ENCODE assay signal across 24 cellular contexts in the genomic region with DNA sequence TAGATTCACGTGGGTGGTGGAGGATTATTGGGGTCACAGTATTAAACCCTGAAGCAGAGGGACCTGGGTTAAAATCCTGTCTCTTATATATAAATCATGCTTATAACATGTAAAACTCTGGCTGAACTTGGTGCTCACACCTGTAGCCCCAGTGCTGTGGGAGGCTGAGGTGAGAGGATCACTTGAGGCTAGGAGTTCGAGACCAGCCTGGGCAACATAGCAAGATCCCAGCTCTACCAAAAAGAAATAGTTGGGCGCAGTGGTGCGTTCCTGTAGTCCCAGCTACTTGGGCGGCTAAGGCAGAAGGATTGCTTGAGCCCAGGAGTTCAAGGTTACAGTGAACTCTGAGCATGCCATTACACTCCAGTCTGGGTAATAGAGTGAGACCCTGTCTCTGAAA. TPM values are rescaled to one million over a fixed set of nuclear protein-coding genes. Genes with fewer than 3 reads are reported as not detected.
A peak's percentile ranks its signal among the peaks of the same experiment; 100 is the strongest.
DNase-seq lines count a peak whose midpoint lies in the region; ATAC-seq lines count a peak whose summit lies in the region.
"Had no signal": no experiment of that assay in that cellular context is flagged by ENCODE, and none has a peak within 500 bp of the region (broad histone marks: within the 10 kb centered on the region; RNA-seq: fewer than 3 reads in every experiment).

No MANE protein-coding gene starts in this region.

- no peak overlapping the region for H3K27ac ChIP-seq in Karpas-422 (ENCODE audit: low read length)
- no peak overlapping the region for H3K27ac ChIP-seq in trophoblast cell (ENCODE audit: low read depth, low read length)
- H3K27ac ChIP-seq: A549, esophagus muscularis mucosa, WERI-Rb-1 had no signal

- peaks cover 30% of the 10 kb centered on the region for H3K4me1 Mint-ChIP-seq in activated T-cell treated with anti-CD3 and anti-CD28 coated beads, Interleukin-2, amount 50 U/mL, for 4 hours (ENCODE audit: low read depth)

- H3K4me3 Mint-ChIP-seq in activated T-cell treated with anti-CD3 and anti-CD28 coated beads, Interleukin-2, amount 50 U/mL, for 4 hours = peak overlapping the region; percentile 61
- H3K4me3 Mint-ChIP-seq: activated naive CD4-positive, alpha-beta T cell treated with anti-CD3 and anti-CD28 coated beads for 36 hours had no signal

- H4K91ac ChIP-seq in trophoblast cell (ENCODE audit: low read depth, low read length) = no peak overlapping the region

- H3K79me2 ChIP-seq in Karpas-422 (ENCODE audit: low read length) (peaks cover 64% of the 10 kb centered on the region), trophoblast cell (ENCODE audit: control insufficient read depth, insufficient read depth, low read length, poor library complexity) (peaks cover 9% of the 10 kb centered on the region)

- H4K8ac ChIP-seq in trophoblast cell (ENCODE audit: low read depth, low read length) = no peak overlapping the region

- H2BK12ac ChIP-seq in trophoblast cell (ENCODE audit: low read length) = no peak overlapping the region

- H3K9ac ChIP-seq in Karpas-422 (ENCODE audit: low read length) = no peak overlapping the region
- no peak overlapping the region for H3K9ac ChIP-seq in trophoblast cell (ENCODE audit: low read length)

- no peak overlapping the region for H3K23ac ChIP-seq in trophoblast cell (ENCODE audit: low read length)

- no peaks in the 10 kb centered on the region for H4K20me1 ChIP-seq in Karpas-422 (ENCODE audit: insufficient read depth, low read depth, low read length)

- DNase-seq in activated T-cell treated with anti-CD3 and anti-CD28 coated beads, Interleukin-2, amount 50 U/mL, for 4 hours = no peak
- DNase-seq in activated T-cell treated with anti-CD3 and anti-CD28 coated beads for 4 hours = no peak
- no peak for DNase-seq in Karpas-422
- DNase-seq in ecto neural progenitor cell (ENCODE audit: low spot score) = peak; percentile 14
- DNase-seq in trophoblast cell = no peak
- no peak for DNase-seq in NCI-H69 (lab: John Stamatoyannopoulos, UW)
- no peak for DNase-seq in epidermal melanocyte (ENCODE audit: insufficient read length, low spot score)
- DNase-seq in stimulated activated naive CD4-positive, alpha-beta T cell treated with Interleukin-2 at 50 U/mL for 16 hours (lab: John Stamatoyannopoulos, UW) = no peak
- DNase-seq: activated naive CD4-positive, alpha-beta T cell treated with anti-CD3 and anti-CD28 coated beads for 36 hours; BE2C; effector CD4-positive, alpha-beta T cell; EL; hypothalamus; islet precursor cell; MM.1S; mucosa of descending colon; NCI-H146; NCI-H524; occipital lobe; stimulated activated CD4-positive, alpha-beta T cell treated with anti-CD3 and anti-CD28 coated beads, Interleukin-2, amount 100 ng/mL, for 48 hours; stimulated activated naive CD8-positive, alpha-beta T cell treated with anti-CD3 and anti-CD28 coated beads, Interleukin-15, Interleukin-2, amounts not matched to agents 100 U/mL and 50 U/mL, for 24 hours; WERI-Rb-1 had no signal

- H3K27me3 Mint-ChIP-seq in activated T-cell treated with anti-CD3 and anti-CD28 coated beads, Interleukin-2, amount 50 U/mL, for 4 hours (ENCODE audit: low read depth) = no peaks in the 10 kb centered on the region

- peaks cover 25% of the 10 kb centered on the region for H3K36me3 ChIP-seq in Karpas-422 (ENCODE audit: insufficient read depth, low read length)
- peaks cover 24 to 29% of the 10 kb centered on the region in 2 experiments for H3K36me3 ChIP-seq in trophoblast cell (ENCODE audit: control insufficient read depth in 1 of 2, insufficient read depth in 2 of 2, low read length in 2 of 2)

- H3K9me3 Mint-ChIP-seq in activated T-cell treated with anti-CD3 and anti-CD28 coated beads, Interleukin-2, amount 50 U/mL, for 4 hours = peaks cover 3% of the 10 kb centered on the region

- no peaks in the 10 kb centered on the region for H3K9me3 ChIP-seq in Karpas-422 (ENCODE audit: low read length)
- no peaks in the 10 kb centered on the region for H3K9me3 ChIP-seq in trophoblast cell (ENCODE audit: insufficient read depth, low read depth, low read length)
- H3K9me3 ChIP-seq: BE2C, esophagus muscularis mucosa, mucosa of descending colon had no signal

- no peak for ATAC-seq in activated T-cell treated with anti-CD3 and anti-CD28 coated beads, Interleukin-2, amount 50 U/mL, for 4 hours
- ATAC-seq: A549; mucosa of descending colon; stimulated activated naive CD8-positive, alpha-beta T cell treated with anti-CD3 and anti-CD28 coated beads, Interleukin-15, Interleukin-2, amounts not matched to agents 100 U/mL and 50 U/mL, for 24 hours had no signal

- H2AFZ ChIP-seq in Karpas-422 (ENCODE audit: low read length) = no peak overlapping the region
- H2AFZ ChIP-seq in trophoblast cell (ENCODE audit: insufficient read depth, low read length, poor library complexity) = no peak overlapping the region

- no peak overlapping the region for H3K18ac ChIP-seq in trophoblast cell (ENCODE audit: low read length)

- peak overlapping the region; percentile 75 for H3K4me2 ChIP-seq in Karpas-422 (ENCODE audit: low read depth, low read length, poor library complexity, severe bottlenecking)
- H3K4me2 ChIP-seq in trophoblast cell (ENCODE audit: low read length) = no peak overlapping the region

- H3K4me1 ChIP-seq in Karpas-422 (ENCODE audit: low read length) = peaks cover 18% of the 10 kb centered on the region
- peaks cover 5 to 11% of the 10 kb centered on the region in 2 experiments for H3K4me1 ChIP-seq in trophoblast cell (ENCODE audit: control insufficient read depth in 1 of 2, insufficient read depth in 2 of 2, low read length in 2 of 2)
- H3K4me1 ChIP-seq: BE2C had no signal

- H3K27me3 ChIP-seq in Karpas-422 (ENCODE audit: low read length) (no peaks in the 10 kb centered on the region), trophoblast cell (ENCODE audit: insufficient read depth, low read length) (no peaks in the 10 kb centered on the region)
- H3K27me3 ChIP-seq: BE2C, esophagus muscularis mucosa had no signal

- WGBS in trophoblast cell (ENCODE audit: extremely low coverage, insufficient coverage, insufficient read length) = no CpG with 5 or more reads among the region's 5 CpGs

- no peak overlapping the region for H3K14ac ChIP-seq in trophoblast cell (ENCODE audit: low read length)

- H3K4me3 ChIP-seq in Karpas-422 (ENCODE audit: low read length) (no peak overlapping the region), trophoblast cell (ENCODE audit: low read depth, low read length) (no peak overlapping the region)
- H3K4me3 ChIP-seq: A549, mucosa of descending colon had no signal

- H2BK120ac ChIP-seq in trophoblast cell (ENCODE audit: insufficient read depth, low read length, poor library complexity) = no peak overlapping the region

- peak overlapping the region; percentile 15 for H3K4ac ChIP-seq in trophoblast cell (ENCODE audit: low read depth, low read length)

- H3K79me1 ChIP-seq in trophoblast cell (ENCODE audit: low read length) = peaks cover 9% of the 10 kb centered on the region

- peaks cover 43% of the 10 kb centered on the region for H3K36me3 Mint-ChIP-seq in activated T-cell treated with anti-CD3 and anti-CD28 coated beads, Interleukin-2, amount 50 U/mL, for 4 hours (ENCODE audit: insufficient read depth)

- no peak overlapping the region for H4K12ac ChIP-seq in trophoblast cell (ENCODE audit: low read depth, low read length)

- no peak overlapping the region for H2AK5ac ChIP-seq in trophoblast cell (ENCODE audit: low read length)

- no peak overlapping the region for H2BK5ac ChIP-seq in trophoblast cell (ENCODE audit: low read depth, low read length, poor library complexity)

- no peaks in the 10 kb centered on the region for H3K9me2 ChIP-seq in Karpas-422 (replicated peaks; ENCODE audit: insufficient read depth, low read length)

RNA-seq across cellular contexts. Expression of a gene that starts 2.4 kb away (rescaled TPM):
- 10 to 100 TPM in 2 of 3 donors, 1 to 10 TPM in 1; 9.6 to 12.3 (median 12.0) TPM for total RNA-seq in activated T-cell treated with anti-CD3 and anti-CD28 coated beads, Interleukin-2, amount 50 U/mL, for 4 hours
- total RNA-seq in Karpas-422 (2014; rRNA removed; shearing (Covaris generic); ENCODE audit: low replicate concordance) = 20.5 and 23.6 TPM in 2 replicates
- 4.7 and 5.0 TPM in 2 replicates for polyA plus RNA-seq in trophoblast cell (2013)

RNA-seq across cellular contexts. Expression of a gene that starts 12.0 kb away (rescaled TPM):
- total RNA-seq in activated T-cell treated with anti-CD3 and anti-CD28 coated beads, Interleukin-2, amount 50 U/mL, for 4 hours = 1 to 10 TPM in 1 of 3 donors, under 1 TPM in 1, not detected in 1; 0.82 to 1.2 TPM
- 2.8 and 6.1 TPM in 2 replicates for total RNA-seq in Karpas-422 (2014; rRNA removed; shearing (Covaris generic); ENCODE audit: low replicate concordance)
- 0.63 and 0.85 TPM in 2 replicates for polyA plus RNA-seq in trophoblast cell (2013)

RNA-seq across cellular contexts. Expression of a gene that starts 37.5 kb away (rescaled TPM):
- 10 to 100 TPM; 30.1 to 52.2 (median 49.2) TPM for total RNA-seq in activated T-cell treated with anti-CD3 and anti-CD28 coated beads, Interleukin-2, amount 50 U/mL, for 4 hours
- 95.1 and 113 TPM in 2 replicates for total RNA-seq in Karpas-422 (2014; rRNA removed; shearing (Covaris generic); ENCODE audit: low replicate concordance)
- polyA plus RNA-seq in trophoblast cell (2013) = 5.7 and 6.0 TPM in 2 replicates

RNA-seq across cellular contexts. Expression of a gene that starts 51.5 kb away (rescaled TPM):
- 10 to 100 TPM; 20.2 to 26.9 (median 22.1) TPM for total RNA-seq in activated T-cell treated with anti-CD3 and anti-CD28 coated beads, Interleukin-2, amount 50 U/mL, for 4 hours
- total RNA-seq in Karpas-422 (2014; rRNA removed; shearing (Covaris generic); ENCODE audit: low replicate concordance) = 30.0 and 81.8 TPM in 2 replicates
- 5.7 TPM in 2 replicates for polyA plus RNA-seq in trophoblast cell (2013)
